ENCODE assay signal across 8 cellular contexts in the genomic region with DNA sequence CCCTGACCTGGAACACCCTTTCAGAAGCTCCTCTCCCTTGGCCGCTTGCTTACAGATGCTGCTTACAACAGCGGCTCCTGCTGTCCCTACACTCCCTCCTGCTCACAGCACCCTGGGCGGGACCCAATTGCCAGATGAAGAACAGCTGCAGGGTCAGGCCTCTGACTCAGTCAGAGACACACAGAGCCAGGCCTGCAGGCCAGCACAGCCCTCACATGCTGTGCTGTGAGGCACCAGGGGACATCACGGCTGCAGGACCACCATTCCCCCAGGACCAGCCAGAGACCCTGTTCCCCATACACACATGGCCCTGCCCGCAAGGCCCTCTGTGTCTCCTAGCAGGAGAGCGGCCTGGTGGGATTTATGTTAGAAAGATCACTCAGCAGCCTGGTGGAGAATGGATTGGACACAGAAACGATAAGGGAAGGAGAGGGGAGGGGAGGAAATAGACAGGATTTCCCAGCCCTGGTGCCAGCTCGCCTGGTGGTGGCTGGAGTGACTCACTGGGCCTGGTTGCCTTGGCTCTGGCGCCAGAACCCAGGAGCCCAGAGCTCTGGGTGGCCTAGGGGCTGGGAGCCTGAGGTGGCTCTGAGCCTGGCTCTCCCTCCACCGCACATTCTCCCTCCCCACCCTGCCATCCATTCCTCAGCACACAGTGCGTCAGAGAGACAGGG. TPM values are rescaled to one million over a fixed set of nuclear protein-coding genes. Genes with fewer than 3 reads are reported as not detected.
DNase-seq lines count a peak whose midpoint lies in the region; ATAC-seq and TF ChIP-seq lines count a peak whose summit lies in the region.

No MANE protein-coding gene starts in this region.

- no peaks in the 10 kb centered on the region for H3K36me3 Mint-ChIP-seq in activated T-helper 2 cell treated with anti-CD3 and anti-CD28 coated beads, Interferon-gamma antibody, Interleukin-2, Interleukin-4, amounts not matched to agents 10 μg/mL and 5 μg/mL and 100 μg/mL, durations not matched to agents 14 hours and 24 hours and 36 hours (ENCODE audit: low read depth)
- peaks cover 3% of the 10 kb centered on the region for H3K36me3 Mint-ChIP-seq in progenitor cell of endocrine pancreas (ENCODE audit: insufficient read depth)

- peak overlapping the region; percentile 29 for H3K27ac Mint-ChIP-seq in activated T-helper 2 cell treated with anti-CD3 and anti-CD28 coated beads, Interferon-gamma antibody, Interleukin-2, Interleukin-4, amounts not matched to agents 10 μg/mL and 5 μg/mL and 100 μg/mL, durations not matched to agents 14 hours and 24 hours and 36 hours
- peak overlapping the region; percentile 81 for H3K27ac Mint-ChIP-seq in progenitor cell of endocrine pancreas

- no peaks in the 10 kb centered on the region for H3K9me3 Mint-ChIP-seq in activated T-helper 2 cell treated with anti-CD3 and anti-CD28 coated beads, Interferon-gamma antibody, Interleukin-2, Interleukin-4, amounts not matched to agents 10 μg/mL and 5 μg/mL and 100 μg/mL, durations not matched to agents 14 hours and 24 hours and 36 hours
- peaks cover 7% of the 10 kb centered on the region for H3K9me3 Mint-ChIP-seq in progenitor cell of endocrine pancreas (ENCODE audit: low read depth)

- TF ChIP-seq CTCF in progenitor cell of endocrine pancreas (IDR thresholded peaks at IDR 0.05; ENCODE audit: unreplicated experiment) = no peak

- intact Hi-C loops in activated T-helper 2 cell treated with anti-CD3 and anti-CD28 coated beads, Interferon-gamma antibody, Interleukin-2, Interleukin-4, amounts not matched to agents 10 μg/mL and 5 μg/mL and 100 μg/mL, durations not matched to agents 14 hours and 24 hours and 36 hours (cut with micrococcal nuclease) = no loop called here
- intact Hi-C loops in Right ventricle myocardium superior (cut with DNase I) = no loop called here

- peak; percentile 13 for DNase-seq in NCI-H2029 (lab: John Stamatoyannopoulos, UW)
- DNase-seq in NCI-H2029 treated with DMSO at 0.1 percent for 48 hours (lab: John Stamatoyannopoulos, UW) = no peak
- no peak for DNase-seq in activated T-helper 2 cell treated with anti-CD3 and anti-CD28 coated beads, Interferon-gamma antibody, Interleukin-2, Interleukin-4, amounts not matched to agents 10 μg/mL and 5 μg/mL and 100 μg/mL, durations not matched to agents 14 hours and 24 hours and 36 hours (ENCODE audit: low spot score)
- DNase-seq in Right ventricle myocardium superior = peak; percentile 90
- DNase-seq in progenitor cell of endocrine pancreas (ENCODE audit: low spot score, unreplicated experiment) = no peak
- DNase-seq in stimulated activated CD4-positive, alpha-beta T cell treated with anti-CD3 and anti-CD28 coated beads, Interleukin-4, amount 100 ng/mL, for 24 hours = no peak
- DNase-seq in stimulated activated CD4-positive, alpha-beta T cell treated with anti-CD3 and anti-CD28 coated beads, Interleukin-12 subunit alpha, Interleukin-12 subunit beta, amount 100 ng/mL, for 4 hours = no peak

- ATAC-seq in Right ventricle myocardium superior (ENCODE audit: poor library complexity) (peak; percentile 95), GM19452 (IDR thresholded peaks at IDR 0.05; ENCODE audit: unreplicated experiment) (no peak)

- H3K27me3 Mint-ChIP-seq in activated T-helper 2 cell treated with anti-CD3 and anti-CD28 coated beads, Interferon-gamma antibody, Interleukin-2, Interleukin-4, amounts not matched to agents 10 μg/mL and 5 μg/mL and 100 μg/mL, durations not matched to agents 14 hours and 24 hours and 36 hours (ENCODE audit: low read depth) = peaks cover 17% of the 10 kb centered on the region
- peaks cover 11% of the 10 kb centered on the region for H3K27me3 Mint-ChIP-seq in progenitor cell of endocrine pancreas

- H3K4me3 Mint-ChIP-seq in activated T-helper 2 cell treated with anti-CD3 and anti-CD28 coated beads, Interferon-gamma antibody, Interleukin-2, Interleukin-4, amounts not matched to agents 10 μg/mL and 5 μg/mL and 100 μg/mL, durations not matched to agents 14 hours and 24 hours and 36 hours (ENCODE audit: low read depth) = no peak overlapping the region
- no peak overlapping the region for H3K4me3 Mint-ChIP-seq in progenitor cell of endocrine pancreas (ENCODE audit: low read depth)

- H3K4me1 Mint-ChIP-seq in activated T-helper 2 cell treated with anti-CD3 and anti-CD28 coated beads, Interferon-gamma antibody, Interleukin-2, Interleukin-4, amounts not matched to agents 10 μg/mL and 5 μg/mL and 100 μg/mL, durations not matched to agents 14 hours and 24 hours and 36 hours (ENCODE audit: low read depth) = peaks cover 19% of the 10 kb centered on the region
- H3K4me1 Mint-ChIP-seq in progenitor cell of endocrine pancreas (ENCODE audit: low read depth) = peaks cover 4% of the 10 kb centered on the region

RNA-seq across cellular contexts. Expression of a gene that starts 6.7 kb away (rescaled TPM):
- total RNA-seq in activated T-helper 2 cell treated with anti-CD3 and anti-CD28 coated beads, Interferon-gamma antibody, Interleukin-2, Interleukin-4, amounts not matched to agents 10 μg/mL and 5 μg/mL and 100 μg/mL, durations not matched to agents 14 hours and 24 hours and 36 hours = 0.32 and 0.55 TPM in 2 replicates
- 2.6 TPM for total RNA-seq in Right ventricle myocardium superior
- 9.5 and 10.9 TPM in 2 replicates for total RNA-seq in progenitor cell of endocrine pancreas

RNA-seq across cellular contexts. Expression of a gene that starts 29.2 kb away (rescaled TPM):
- not detected in 2 replicates for total RNA-seq in activated T-helper 2 cell treated with anti-CD3 and anti-CD28 coated beads, Interferon-gamma antibody, Interleukin-2, Interleukin-4, amounts not matched to agents 10 μg/mL and 5 μg/mL and 100 μg/mL, durations not matched to agents 14 hours and 24 hours and 36 hours
- not detected for total RNA-seq in Right ventricle myocardium superior
- not detected in 2 replicates for total RNA-seq in progenitor cell of endocrine pancreas

RNA-seq across cellular contexts. Expression of a gene that starts 39.3 kb away (rescaled TPM):
- total RNA-seq in activated T-helper 2 cell treated with anti-CD3 and anti-CD28 coated beads, Interferon-gamma antibody, Interleukin-2, Interleukin-4, amounts not matched to agents 10 μg/mL and 5 μg/mL and 100 μg/mL, durations not matched to agents 14 hours and 24 hours and 36 hours = not detected in 2 replicates
- total RNA-seq in Right ventricle myocardium superior = not detected
- not detected in 2 replicates for total RNA-seq in progenitor cell of endocrine pancreas

RNA-seq across cellular contexts. Expression of a gene that starts 54.6 kb away (rescaled TPM):
- total RNA-seq in activated T-helper 2 cell treated with anti-CD3 and anti-CD28 coated beads, Interferon-gamma antibody, Interleukin-2, Interleukin-4, amounts not matched to agents 10 μg/mL and 5 μg/mL and 100 μg/mL, durations not matched to agents 14 hours and 24 hours and 36 hours = 0.23 and 0.30 TPM in 2 replicates
- 4.4 TPM for total RNA-seq in Right ventricle myocardium superior
- total RNA-seq in progenitor cell of endocrine pancreas = 5.3 and 5.7 TPM in 2 replicates

Comparison
In these comparisons a context has a peak if more than half of its experiments do, and no peak if none do; other contexts are left out.
1. DNase-seq: peak in NCI-H2029 (single experiment) and Right ventricle myocardium superior (single experiment); none in NCI-H2029 treated with DMSO at 0.1 percent for 48 hours (single experiment), activated T-helper 2 cell treated with anti-CD3 and anti-CD28 coated beads, Interferon-gamma antibody, Interleukin-2, Interleukin-4, amounts not matched to agents 10 μg/mL and 5 μg/mL and 100 μg/mL, durations not matched to agents 14 hours and 24 hours and 36 hours (single experiment), progenitor cell of endocrine pancreas (single experiment), stimulated activated CD4-positive, alpha-beta T cell treated with anti-CD3 and anti-CD28 coated beads, Interleukin-4, amount 100 ng/mL, for 24 hours (single experiment) and stimulated activated CD4-positive, alpha-beta T cell treated with anti-CD3 and anti-CD28 coated beads, Interleukin-12 subunit alpha, Interleukin-12 subunit beta, amount 100 ng/mL, for 4 hours (single experiment).